In genomic region chr15:57144448-57144847, GRCh38 we compare ENCODE assay signal across 22 cellular contexts.
DNase-seq lines count a peak whose midpoint lies in the region; ATAC-seq and TF ChIP-seq lines count a peak whose summit lies in the region.
"Had no signal": no experiment of that assay in that cellular context is flagged by ENCODE, and none has a peak within 500 bp of the region (broad histone marks: within the 10 kb centered on the region; RNA-seq: fewer than 3 reads in every experiment).

No MANE protein-coding gene starts in this region.

- H3K27ac Mint-ChIP-seq in neural progenitor cell, result no peak overlapping the region
- H3K27ac Mint-ChIP-seq in Caco-2 (ENCODE audit: unreplicated experiment), result no peak overlapping the region
- H3K27ac Mint-ChIP-seq in natural killer cell treated with Interleukin-12 subunit alpha and Interleukin-12 subunit beta and Interleukin-15 and Interleukin-18, amount 100 ng/mL, for 72 hours, result no peak overlapping the region
- H3K27ac Mint-ChIP-seq: CD8-positive, alpha-beta T cell had no signal

- no peak overlapping the region for H2AFZ ChIP-seq in fibroblast of lung (ENCODE audit: low read length)
- H2AFZ ChIP-seq in neural progenitor cell (replicated peaks), result no peak overlapping the region

- H3K4me3 Mint-ChIP-seq in neural progenitor cell (no peak overlapping the region), Caco-2 (ENCODE audit: unreplicated experiment) (no peak overlapping the region)
- no peak overlapping the region for H3K4me3 Mint-ChIP-seq in natural killer cell treated with Interleukin-12 subunit alpha and Interleukin-12 subunit beta and Interleukin-15 and Interleukin-18, amount 100 ng/mL, for 72 hours
- H3K4me3 Mint-ChIP-seq: CD8-positive, alpha-beta T cell had no signal

- H3K79me2 ChIP-seq in fibroblast of lung (ENCODE audit: control insufficient read depth, insufficient read depth, low read length) (no peaks in the 10 kb centered on the region), neural progenitor cell (ENCODE audit: low read depth) (peaks cover 67% of the 10 kb centered on the region)

- H3K9me3 Mint-ChIP-seq in neural progenitor cell, result no peaks in the 10 kb centered on the region
- H3K9me3 Mint-ChIP-seq in Caco-2 (ENCODE audit: unreplicated experiment), result no peaks in the 10 kb centered on the region
- no peaks in the 10 kb centered on the region for H3K9me3 Mint-ChIP-seq in natural killer cell treated with Interleukin-12 subunit alpha and Interleukin-12 subunit beta and Interleukin-15 and Interleukin-18, amount 100 ng/mL, for 72 hours
- H3K9me3 Mint-ChIP-seq: CD8-positive, alpha-beta T cell had no signal

- no peak overlapping the region for H3K4me3 ChIP-seq in fibroblast of lung (replicated peaks in 1 of 4; ENCODE audit: control extremely low read depth in 1 of 4, insufficient read depth in 1 of 4, low read depth in 3 of 4, low read length in 4 of 4)
- no peak overlapping the region for H3K4me3 ChIP-seq in neural progenitor cell
- no peak overlapping the region for H3K4me3 ChIP-seq in Caco-2 (ENCODE audit: low read depth, low read length)
- H3K4me3 ChIP-seq: SJCRH30 had no signal

- H3K36me3 Mint-ChIP-seq in neural progenitor cell, result no peaks in the 10 kb centered on the region
- H3K36me3 Mint-ChIP-seq in Caco-2 (ENCODE audit: insufficient read depth, unreplicated experiment), result no peaks in the 10 kb centered on the region
- no peaks in the 10 kb centered on the region for H3K36me3 Mint-ChIP-seq in natural killer cell treated with Interleukin-12 subunit alpha and Interleukin-12 subunit beta and Interleukin-15 and Interleukin-18, amount 100 ng/mL, for 72 hours

- H3K4me2 ChIP-seq in fibroblast of lung (ENCODE audit: extremely low read depth, insufficient read depth, low read length), result peak overlapping the region; percentile 34
- no peak overlapping the region for H3K4me2 ChIP-seq in neural progenitor cell

- CTCF ChIA-PET in HEK293T (lab: Yijun Ruan, JAX) (interaction anchor here (0.5 to 4.6 kb wide), 2 partner anchors 162 to 201 kb away, joined by 4 to 30 read pairs; no protein-coding TSS in a partner anchor), Caco-2 (lab: Charles Lee) (no interaction called here)

- H4K20me1 ChIP-seq in fibroblast of lung (ENCODE audit: control insufficient read depth, extremely low read depth, insufficient read depth, low read length) (no peaks in the 10 kb centered on the region), neural progenitor cell (ENCODE audit: low read depth) (peaks cover 17% of the 10 kb centered on the region)

- H3K27me3 Mint-ChIP-seq in neural progenitor cell (ENCODE audit: insufficient read depth, low read depth), result no peaks in the 10 kb centered on the region
- no peaks in the 10 kb centered on the region for H3K27me3 Mint-ChIP-seq in Caco-2 (ENCODE audit: insufficient read depth, unreplicated experiment)
- no peaks in the 10 kb centered on the region for H3K27me3 Mint-ChIP-seq in natural killer cell treated with Interleukin-12 subunit alpha and Interleukin-12 subunit beta and Interleukin-15 and Interleukin-18, amount 100 ng/mL, for 72 hours

- H3K36me3 ChIP-seq in fibroblast of lung (ENCODE audit: control insufficient read depth, insufficient read depth, low read length) (no peaks in the 10 kb centered on the region), neural progenitor cell (no peaks in the 10 kb centered on the region), Caco-2 (ENCODE audit: control insufficient read depth, insufficient read depth, low read length) (no peaks in the 10 kb centered on the region)
- H3K36me3 ChIP-seq: SJCRH30 had no signal

- BruUV-seq in Caco-2 (replicated peaks; lab: Mats Ljungman, UMichigan), result no TSS peak

- no peaks in the 10 kb centered on the region for H3K9me3 ChIP-seq in fibroblast of lung (ENCODE audit: control insufficient read depth, insufficient read depth, low read depth, low read length)
- H3K9me3 ChIP-seq in neural progenitor cell (ENCODE audit: low read depth), result no peaks in the 10 kb centered on the region
- H3K9me3 ChIP-seq in Caco-2, result no peaks in the 10 kb centered on the region
- H3K9me3 ChIP-seq: SJCRH30 had no signal

- H3K9ac ChIP-seq in fibroblast of lung (ENCODE audit: insufficient read depth, low read length), result no peak overlapping the region
- no peak overlapping the region for H3K9ac ChIP-seq in neural progenitor cell

- POLR2A ChIA-PET in HEK293T (lab: Yijun Ruan, JAX), result no interaction called here
- POLR2A ChIA-PET in Caco-2 (lab: Charles Lee), result no interaction called here

- H3K27ac ChIP-seq in fibroblast of lung (ENCODE audit: insufficient read depth, low read length) (no peak overlapping the region), neural progenitor cell (peak overlapping the region; percentile 9)
- H3K27ac ChIP-seq: SJCRH30 had no signal

- peaks cover 4% of the 10 kb centered on the region for H3K4me1 ChIP-seq in fibroblast of lung (ENCODE audit: control insufficient read depth, extremely low read depth, insufficient read depth, low read length)
- H3K4me1 ChIP-seq in neural progenitor cell, result peaks cover 35% of the 10 kb centered on the region
- H3K4me1 ChIP-seq in Caco-2, result no peaks in the 10 kb centered on the region

- TF ChIP-seq CTCF in fibroblast of lung (conservative IDR thresholded peaks at IDR 0.05 in 1 of 2, IDR thresholded peaks at IDR 0.05 in 1 of 2; ENCODE audit: low read depth in 1 of 2, low read length in 2 of 2) (no peak), neural progenitor cell (IDR thresholded peaks at IDR 0.05) (no peak), Caco-2 (IDR thresholded peaks at IDR 0.05; ENCODE audit: insufficient read depth in 1 of 2, low read depth in 1 of 2, low read length in 1 of 2, severe bottlenecking in 1 of 2, unreplicated experiment in 1 of 2) (no peak)

- intact Hi-C loops in Caco-2 (cut with micrococcal nuclease; ENCODE audit: unreplicated experiment), result no loop called here

- no peaks in the 10 kb centered on the region for H3K27me3 ChIP-seq in fibroblast of lung (ENCODE audit: control insufficient read depth, insufficient read depth, low read length)
- H3K27me3 ChIP-seq in neural progenitor cell, result no peaks in the 10 kb centered on the region
- no peaks in the 10 kb centered on the region for H3K27me3 ChIP-seq in Caco-2 (replicated peaks; ENCODE audit: control insufficient read depth, insufficient read depth, low read length)
- H3K27me3 ChIP-seq: SJCRH30 had no signal

- no peak for DNase-seq in HEK293T (ENCODE audit: extremely low spot score)
- DNase-seq in MV-4-11 (lab: John Stamatoyannopoulos, UW), result peak; percentile 18
- DNase-seq in fibroblast of lung (ENCODE audit: low read depth in 2 of 2), result no peak
- DNase-seq in neural progenitor cell (ENCODE audit: low spot score), result no peak
- DNase-seq in Caco-2, result no peak
- no peak for DNase-seq in natural killer cell treated with Interleukin-12 subunit alpha and Interleukin-12 subunit beta and Interleukin-15 and Interleukin-18, amount 100 ng/mL, for 72 hours (ENCODE audit: low spot score)
- no peak for DNase-seq in NCI-H524 treated with DMSO at 0.1 percent for 48 hours (lab: John Stamatoyannopoulos, UW)
- DNase-seq: ACHN; C1 segment of cervical spinal cord; Calu3; CD8-positive, alpha-beta T cell; GOT3; HCEC 1CT; NCI-H1105 treated with DMSO at 0.1 percent for 48 hours; NCI-H1694; NCI-H2081; NCI-H2171; NCI-H345; NCI-H524; NCI-H82; SJCRH30 had no signal

- H3K4me1 Mint-ChIP-seq in neural progenitor cell (peaks cover 30% of the 10 kb centered on the region), Caco-2 (ENCODE audit: low read depth, unreplicated experiment) (peaks cover 11% of the 10 kb centered on the region)
- H3K4me1 Mint-ChIP-seq in natural killer cell treated with Interleukin-12 subunit alpha and Interleukin-12 subunit beta and Interleukin-15 and Interleukin-18, amount 100 ng/mL, for 72 hours (ENCODE audit: low read depth in 2 of 2), result peaks cover 4 to 10% of the 10 kb centered on the region in 2 donors

- no peak for ATAC-seq in natural killer cell treated with Interleukin-12 subunit alpha and Interleukin-12 subunit beta and Interleukin-15 and Interleukin-18, amount 100 ng/mL, for 72 hours
- ATAC-seq: CD8-positive, alpha-beta T cell; Panc1 had no signal

- peaks cover 9% of the 10 kb centered on the region for H3F3A ChIP-seq in neural progenitor cell (ENCODE audit: low read depth)

TF ChIP-seq in HEK293T, 16 proteins besides CTCF, POLR2A, EP300 and RAD21:
- TF ChIP-seq HDGF (IDR thresholded peaks at IDR 0.05; ENCODE audit: borderline replicate concordance) (no peak), L3MBTL2 (conservative IDR thresholded peaks at IDR 0.05) (0 out of 2 replicates have a peak, but pooled peaks have one; percentile 15)
